In genomic region chr9:117815315-117815714, GRCh38 we compare ENCODE assay signal across 15 cellular contexts.
DNase-seq lines count a peak whose midpoint lies in the region; ATAC-seq and TF ChIP-seq lines count a peak whose summit lies in the region.
"Had no signal": no experiment of that assay in that cellular context is flagged by ENCODE, and none has a peak within 500 bp of the region (broad histone marks: within the 10 kb centered on the region; RNA-seq: fewer than 3 reads in every experiment).

No MANE protein-coding gene starts in this region.

- H3K27me3 ChIP-seq in right lobe of liver = no peaks in the 10 kb centered on the region
- H3K27me3 ChIP-seq: heart right ventricle had no signal

- peak overlapping the region; percentile 7 to 92 for H3K27ac Mint-ChIP-seq in natural killer cell treated with Interleukin-12 subunit alpha and Interleukin-12 subunit beta and Interleukin-15 and Interleukin-18, amount 100 ng/mL, for 72 hours
- H3K27ac Mint-ChIP-seq: activated naive CD4-positive, alpha-beta T cell treated with anti-CD3 and anti-CD28 coated beads, Interleukin-2, amount 50 U/mL, for 24 hours; stimulated activated naive CD8-positive, alpha-beta T cell treated with anti-CD3 and anti-CD28 coated beads, Interleukin-15, Interleukin-2, amounts not matched to agents 100 ng/mL and 50 ng/mL, for 24 hours had no signal

- H3K4me3 ChIP-seq in right lobe of liver = no peak overlapping the region
- H3K4me3 ChIP-seq: heart right ventricle had no signal

- no peaks in the 10 kb centered on the region for H3K36me3 ChIP-seq in right lobe of liver
- H3K36me3 ChIP-seq: heart right ventricle had no signal

- H3K27me3 Mint-ChIP-seq in natural killer cell treated with Interleukin-12 subunit alpha and Interleukin-12 subunit beta and Interleukin-15 and Interleukin-18, amount 100 ng/mL, for 72 hours = peaks cover 23 to 38% of the 10 kb centered on the region in 2 donors

- H3K4me1 ChIP-seq in right lobe of liver = no peaks in the 10 kb centered on the region
- H3K4me1 ChIP-seq: heart right ventricle had no signal

- H3K9me3 ChIP-seq in right lobe of liver = no peaks in the 10 kb centered on the region
- H3K9me3 ChIP-seq: heart right ventricle had no signal

- TF ChIP-seq POLR2A in right lobe of liver (IDR thresholded peaks at IDR 0.05) = no peak

- no peaks in the 10 kb centered on the region for H3K36me3 Mint-ChIP-seq in natural killer cell treated with Interleukin-12 subunit alpha and Interleukin-12 subunit beta and Interleukin-15 and Interleukin-18, amount 100 ng/mL, for 72 hours
- H3K36me3 Mint-ChIP-seq: activated naive CD4-positive, alpha-beta T cell treated with anti-CD3 and anti-CD28 coated beads, Interleukin-2, amount 50 U/mL, for 24 hours had no signal

- no peak for TF ChIP-seq CTCF in right lobe of liver (IDR thresholded peaks at IDR 0.05)

- 43% methylated on average over 5 of the region's 5 CpGs for WGBS in right lobe of liver (ENCODE audit: insufficient coverage, low coverage, low lambda C conversion rate, missing lambda C conversion rate)

- H3K4me3 Mint-ChIP-seq in natural killer cell treated with Interleukin-12 subunit alpha and Interleukin-12 subunit beta and Interleukin-15 and Interleukin-18, amount 100 ng/mL, for 72 hours = peak overlapping the region; percentile 40
- H3K4me3 Mint-ChIP-seq: activated naive CD4-positive, alpha-beta T cell treated with anti-CD3 and anti-CD28 coated beads, Interleukin-2, amount 50 U/mL, for 24 hours; stimulated activated naive CD8-positive, alpha-beta T cell treated with anti-CD3 and anti-CD28 coated beads, Interleukin-15, Interleukin-2, amounts not matched to agents 100 ng/mL and 50 ng/mL, for 24 hours had no signal

- H3K9me3 Mint-ChIP-seq in natural killer cell treated with Interleukin-12 subunit alpha and Interleukin-12 subunit beta and Interleukin-15 and Interleukin-18, amount 100 ng/mL, for 72 hours = peaks cover 5% of the 10 kb centered on the region
- H3K9me3 Mint-ChIP-seq: activated naive CD4-positive, alpha-beta T cell treated with anti-CD3 and anti-CD28 coated beads, Interleukin-2, amount 50 U/mL, for 24 hours; stimulated activated naive CD8-positive, alpha-beta T cell treated with anti-CD3 and anti-CD28 coated beads, Interleukin-15, Interleukin-2, amounts not matched to agents 100 ng/mL and 50 ng/mL, for 24 hours had no signal

- ATAC-seq in GM18867 (IDR thresholded peaks at IDR 0.05; ENCODE audit: unreplicated experiment) (peak; percentile 79), GM21723 (IDR thresholded peaks at IDR 0.05; ENCODE audit: unreplicated experiment) (peak; percentile 87), HG03457 (IDR thresholded peaks at IDR 0.05; ENCODE audit: unreplicated experiment) (peak; percentile 63), right lobe of liver (no peak)
- ATAC-seq in natural killer cell treated with Interleukin-12 subunit alpha and Interleukin-12 subunit beta and Interleukin-15 and Interleukin-18, amount 100 ng/mL, for 72 hours = peak; percentile 69 to 86
- ATAC-seq: heart right ventricle had no signal

- H3K4me1 Mint-ChIP-seq in natural killer cell treated with Interleukin-12 subunit alpha and Interleukin-12 subunit beta and Interleukin-15 and Interleukin-18, amount 100 ng/mL, for 72 hours (ENCODE audit: low read depth in 2 of 2) = peaks cover 16% of the 10 kb centered on the region in 2 donors

- DNase-seq in natural killer cell treated with Interleukin-12 subunit alpha and Interleukin-12 subunit beta and Interleukin-15 and Interleukin-18, amount 100 ng/mL, for 72 hours (ENCODE audit: low spot score) = no peak
- DNase-seq in NCI-H2107 treated with DMSO at 0.1 percent for 48 hours (lab: John Stamatoyannopoulos, UW; ENCODE audit: unreplicated experiment) (no peak), right lobe of liver (no peak), DMS114 treated with DMSO at 0.1 percent for 48 hours (lab: John Stamatoyannopoulos, UW; ENCODE audit: unreplicated experiment) (no peak), SW480 (ENCODE audit: low spot score) (no peak)
- DNase-seq: heart right ventricle; NCI-H2029 treated with DMSO at 0.1 percent for 48 hours; NCI-H82; retina; stimulated activated CD4-positive, alpha-beta T cell treated with anti-CD3 and anti-CD28 coated beads, Interleukin-4, amount 100 ng/mL, for 1 hour had no signal

- intact Hi-C loops in right lobe of liver (cut with DNase I) = no loop called here

- no peak overlapping the region for H3K27ac ChIP-seq in right lobe of liver
- H3K27ac ChIP-seq: heart right ventricle had no signal

Comparison
In these comparisons a context has a peak if more than half of its experiments do, and no peak if none do; other contexts are left out.
1. ATAC-seq: peak in GM18867 (single experiment), GM21723 (single experiment), HG03457 (single experiment) and natural killer cell treated with Interleukin-12 subunit alpha and Interleukin-12 subunit beta and Interleukin-15 and Interleukin-18, amount 100 ng/mL, for 72 hours (2 of 2); none in right lobe of liver (0 of 4).